17 cellular contexts compared by ENCODE assay signal in the genomic region with DNA sequence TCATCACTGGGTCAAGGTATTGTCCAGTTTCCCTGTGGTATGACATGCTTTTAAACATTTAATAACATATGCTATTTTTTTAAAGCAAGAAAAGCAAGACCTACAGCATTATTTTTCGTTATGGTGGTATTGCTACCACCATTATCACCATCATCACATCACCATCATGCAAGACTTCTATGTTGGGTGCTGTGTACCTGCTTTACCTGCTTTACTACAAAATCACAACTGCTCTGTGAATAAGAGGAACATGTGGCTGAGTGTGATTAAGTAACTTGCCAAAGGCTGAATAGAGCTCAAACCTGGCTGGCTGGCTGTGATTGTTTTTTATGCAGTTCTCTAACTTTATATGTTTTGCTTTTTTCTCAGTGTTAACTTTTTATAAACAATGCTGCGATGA.
DNase-seq lines count a peak whose midpoint lies in the region; TF ChIP-seq lines count a peak whose summit lies in the region.
"Had no signal": no experiment of that assay in that cellular context is flagged by ENCODE, and none has a peak within 500 bp of the region (broad histone marks: within the 10 kb centered on the region; RNA-seq: fewer than 3 reads in every experiment).

No MANE protein-coding gene starts in this region.

- POLR2A ChIA-PET in MCF 10A (lab: Yijun Ruan, JAX), result interaction anchor here (0.9 kb wide), 1 partner anchor 51 kb away, joined by 4 read pairs; no protein-coding TSS in a partner anchor

- no TSS peak for BruUV-seq in MCF 10A (replicated peaks; lab: Mats Ljungman, UMichigan)

- no peaks in the 10 kb centered on the region for H3K27me3 Mint-ChIP-seq in MCF 10A (ENCODE audit: insufficient read depth, unreplicated experiment)

- H3K4me1 Mint-ChIP-seq in MCF 10A (ENCODE audit: insufficient read depth, unreplicated experiment), result peaks cover 10% of the 10 kb centered on the region

- no peaks in the 10 kb centered on the region for H3K36me3 Mint-ChIP-seq in MCF 10A (ENCODE audit: insufficient read depth, unreplicated experiment)
- H3K36me3 Mint-ChIP-seq: CD8-positive, alpha-beta T cell had no signal

- no peak overlapping the region for H3K4me3 ChIP-seq in breast epithelium
- no peak overlapping the region for H3K4me3 ChIP-seq in fibroblast of villous mesenchyme (ENCODE audit: low read depth, low read length)
- H3K4me3 ChIP-seq in spleen, result no peak overlapping the region
- H3K4me3 ChIP-seq: A549; BLaER1 treated with 17β-estradiol and CSF1 and Interleukin-3, amounts not matched to agents 10 nM and 100 nM had no signal

- no peak overlapping the region for H3K4me3 Mint-ChIP-seq in MCF 10A (ENCODE audit: unreplicated experiment)
- H3K4me3 Mint-ChIP-seq: B cell; CD4-positive, alpha-beta T cell; CD8-positive, alpha-beta T cell had no signal

- H3K27ac ChIP-seq in breast epithelium (no peak overlapping the region), spleen (no peak overlapping the region)
- H3K27ac ChIP-seq: 22Rv1; A549; BLaER1 treated with 17β-estradiol and CSF1 and Interleukin-3, amounts not matched to agents 10 nM and 100 nM; C4-2B had no signal

- DNase-seq in MCF 10A (ENCODE audit: unreplicated experiment) (no peak), breast epithelium (ENCODE audit: low spot score in 2 of 2) (no peak), fibroblast of villous mesenchyme (ENCODE audit: low read depth) (peak; percentile 14), dermis blood vessel endothelial cell (no peak), spleen (no peak)
- DNase-seq: AML-193; Caco-2; Calu3; CD4-positive, alpha-beta T cell; CD8-positive, alpha-beta T cell; DMS79 treated with DMSO at 0.1 percent for 48 hours; GF-D8 had no signal

- TF ChIP-seq CTCF in MCF 10A (IDR thresholded peaks at IDR 0.05; ENCODE audit: unreplicated experiment) (no peak), breast epithelium (IDR thresholded peaks at IDR 0.05) (no peak), fibroblast of villous mesenchyme (IDR thresholded peaks at IDR 0.05; ENCODE audit: insufficient read depth, low read depth, low read length) (no peak), spleen (IDR thresholded peaks at IDR 0.05 in 8 of 11, conservative IDR thresholded peaks at IDR 0.05 in 3 of 11) (no peak)

- H3K9me3 Mint-ChIP-seq in MCF 10A (ENCODE audit: unreplicated experiment), result no peaks in the 10 kb centered on the region
- H3K9me3 Mint-ChIP-seq: CD4-positive, alpha-beta T cell; CD8-positive, alpha-beta T cell had no signal

- 72 to 99% (median 91%) methylated on average over 2 of the region's 2 CpGs for whole genome bisulfite sequencing in spleen, 5 donors

- H3K27me3 ChIP-seq in breast epithelium (no peaks in the 10 kb centered on the region), spleen (replicated peaks in 1 of 7) (peaks cover 0 to 5% (median 0%) of the 10 kb centered on the region in 7 donors)

- H3K36me3 ChIP-seq in breast epithelium (no peaks in the 10 kb centered on the region), spleen (no peaks in the 10 kb centered on the region)
- H3K36me3 ChIP-seq: BLaER1 treated with 17β-estradiol and CSF1 and Interleukin-3, amounts not matched to agents 10 nM and 100 nM had no signal

- H3K4me1 ChIP-seq in breast epithelium (no peaks in the 10 kb centered on the region), spleen (peaks cover 0 to 4% (median 2%) of the 10 kb centered on the region in 6 donors)
- H3K4me1 ChIP-seq: Caco-2 had no signal

- CTCF ChIA-PET in MCF 10A (lab: Yijun Ruan, JAX), result interaction anchor here (0.5 to 1.0 kb wide), 3 partner anchors 51 to 183 kb away, joined by 3 read pairs; no protein-coding TSS in a partner anchor

- no peaks in the 10 kb centered on the region for H3K9me3 ChIP-seq in breast epithelium
- H3K9me3 ChIP-seq in spleen, result no peaks in the 10 kb centered on the region
- H3K9me3 ChIP-seq: A549; BLaER1 treated with 17β-estradiol and CSF1 and Interleukin-3, amounts not matched to agents 10 nM and 100 nM; Caco-2 had no signal

- intact Hi-C loops in MCF 10A (cut with micrococcal nuclease), result loop anchor here (2.0 kb wide), 1 partner anchor 59 kb away; no protein-coding TSS in a partner anchor
- intact Hi-C loops in breast epithelium (cut with DNase I; ENCODE audit: low total_unique reads), result loop anchor here (5.0 kb wide), 1 partner anchor 908 kb away; no protein-coding TSS in a partner anchor
- intact Hi-C loops in spleen (cut with DNase I; ENCODE audit: low total_unique reads), result no loop called here

- peak overlapping the region; percentile 16 for H3K27ac Mint-ChIP-seq in MCF 10A (ENCODE audit: low read depth, unreplicated experiment)
- H3K27ac Mint-ChIP-seq: B cell; CD4-positive, alpha-beta T cell; CD8-positive, alpha-beta T cell had no signal

- TF ChIP-seq POLR2A in breast epithelium (IDR thresholded peaks at IDR 0.05) (no peak), spleen (IDR thresholded peaks at IDR 0.05) (no peak)
